ENCODE assay signal across 24 cellular contexts in the genomic region with DNA sequence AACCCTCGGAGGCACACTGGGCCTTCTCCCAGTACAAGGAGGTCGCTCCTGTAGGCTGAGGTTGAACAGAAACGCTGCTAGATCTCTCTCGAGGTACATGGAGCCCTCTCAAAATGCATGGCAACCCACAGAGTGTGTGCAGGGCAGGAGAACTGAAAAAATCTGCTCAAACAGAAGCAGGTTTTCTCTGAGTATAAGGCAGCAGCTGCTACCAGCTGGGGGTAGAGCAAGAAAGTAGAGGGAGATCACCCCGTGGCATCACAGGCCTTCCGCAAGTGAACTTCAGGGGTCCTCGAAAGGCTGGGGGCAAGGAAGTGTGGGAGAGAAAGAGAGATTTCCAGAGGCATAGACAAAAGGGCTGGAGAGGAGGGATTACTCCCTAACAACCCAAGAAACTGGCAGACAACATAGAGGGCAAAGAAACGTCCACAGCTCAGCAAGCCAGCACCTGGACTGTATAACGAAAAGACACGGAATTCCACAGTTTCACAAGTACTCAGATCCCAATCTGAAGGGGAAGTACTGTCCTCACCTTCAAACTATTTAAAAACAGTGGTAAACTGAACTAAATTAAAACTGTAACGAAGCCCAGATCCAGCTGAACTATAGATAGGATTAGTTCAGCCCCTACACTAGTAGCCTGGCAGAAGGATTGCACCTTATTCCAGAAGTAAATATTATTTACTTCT.
"Had no signal": no experiment of that assay in that cellular context is flagged by ENCODE, and none has a peak within 500 bp of the region (broad histone marks: within the 10 kb centered on the region; RNA-seq: fewer than 3 reads in every experiment).

No MANE protein-coding gene starts in this region.

- H3K9me3 ChIP-seq: stomach, thoracic aorta, transverse colon had no signal

- FAIRE-seq: endothelial cell of umbilical vein, keratinocyte had no signal

- H3K4me3 Mint-ChIP-seq: central memory CD8-positive, alpha-beta T cell; effector memory CD8-positive, alpha-beta T cell; naive B cell; nephron had no signal

- H3K27me3 ChIP-seq: dorsolateral prefrontal cortex, heart left ventricle, spleen, stomach, transverse colon had no signal

- H3K27ac Mint-ChIP-seq: effector memory CD8-positive, alpha-beta T cell; naive B cell; nephron had no signal

- ATAC-seq: effector memory CD8-positive, alpha-beta T cell; heart left ventricle; left ventricle myocardium superior; sciatic nerve had no signal

- H3K36me3 Mint-ChIP-seq: naive B cell had no signal

- H3K27me3 Mint-ChIP-seq: central memory CD8-positive, alpha-beta T cell; effector memory CD8-positive, alpha-beta T cell; naive B cell had no signal

- H3K27ac ChIP-seq: dorsolateral prefrontal cortex, heart left ventricle, spleen, stomach, thoracic aorta, transverse colon had no signal

- DNase-seq: cortex of kidney; dorsolateral prefrontal cortex; effector memory CD8-positive, alpha-beta T cell; foreskin melanocyte; heart left ventricle; hypothalamus; left ventricle myocardium superior; mesendoderm; naive B cell; posterior cingulate gyrus; spleen; stimulated activated CD4-positive, alpha-beta T cell treated with anti-CD3 and anti-CD28 coated beads, Interleukin-15, amount 100 ng/mL, for 24 hours; stimulated activated CD4-positive, alpha-beta T cell treated with anti-CD3 and anti-CD28 coated beads, Interleukin-1b, Interleukin-23, amount 100 ng/mL, for 48 hours; stimulated activated CD4-positive, alpha-beta T cell treated with anti-CD3 and anti-CD28 coated beads, Interleukin-4, amount 100 ng/mL, for 24 hours; stimulated activated naive CD4-positive, alpha-beta T cell; stomach; substantia nigra; transverse colon had no signal

- H3K4me1 ChIP-seq: spleen, stomach, transverse colon had no signal

- H3K4me3 ChIP-seq: dorsolateral prefrontal cortex, heart left ventricle, spleen, stomach, thoracic aorta, transverse colon had no signal

- H3K4me1 Mint-ChIP-seq: central memory CD8-positive, alpha-beta T cell; naive B cell; nephron had no signal

- H3K9me3 Mint-ChIP-seq: nephron had no signal

- H3K36me3 ChIP-seq: heart left ventricle, spleen, stomach, thoracic aorta, transverse colon had no signal
